Comparison of ENCODE assay signal across 14 cellular contexts in genomic region chr9:131712151-131712716, GRCh38. TPM values are rescaled to one million over a fixed set of nuclear protein-coding genes. Genes with fewer than 3 reads are reported as not detected.
DNase-seq lines count a peak whose midpoint lies in the region; ATAC-seq and TF ChIP-seq lines count a peak whose summit lies in the region.
"Had no signal": no experiment of that assay in that cellular context is flagged by ENCODE, and none has a peak within 500 bp of the region (broad histone marks: within the 10 kb centered on the region; RNA-seq: fewer than 3 reads in every experiment).

No MANE protein-coding gene starts in this region.

- ATAC-seq in heart left ventricle (no peak), Right ventricle myocardium superior (ENCODE audit: poor library complexity) (no peak)
- no peak for ATAC-seq in activated T-helper 17 cell treated with anti-CD3 and anti-CD28 coated beads, Interleukin-2, amount 50 U/mL, for 72 hours (replicated peaks)
- ATAC-seq: activated CD4-positive, CD25-positive, alpha-beta regulatory T cell treated with anti-CD3 and anti-CD28 coated beads, Interleukin-2, amount 50 U/mL, for 24 hours had no signal

- H3K36me3 ChIP-seq in heart left ventricle (peaks cover 0 to 2% (median 0%) of the 10 kb centered on the region in 9 donors), tibial artery (no peaks in the 10 kb centered on the region)
- H3K36me3 ChIP-seq: cardiac muscle cell had no signal

- H3K36me3 Mint-ChIP-seq in activated T-helper 17 cell treated with anti-CD3 and anti-CD28 coated beads, Interleukin-2, amount 50 U/mL, for 72 hours (ENCODE audit: low read depth), result peaks cover 73% of the 10 kb centered on the region

- WGBS in heart left ventricle, 4 donors, result 81 to 94% (median 84%) methylated on average over 10 of the region's 10 CpGs

- intact Hi-C loops in heart left ventricle (cut with DNase I) (loop anchor here in 1 of 10 donors (5.0 kb wide), 1 partner anchor 45 kb away; no protein-coding TSS in a partner anchor), Right ventricle myocardium superior (cut with DNase I) (no loop called here), tibial artery (cut with DNase I; ENCODE audit: low total_unique reads) (no loop called here)

- H3K4me3 ChIP-seq in heart left ventricle (no peak overlapping the region), tibial artery (no peak overlapping the region)
- H3K4me3 ChIP-seq: cardiac muscle cell had no signal

- H3K9me3 Mint-ChIP-seq in activated T-helper 17 cell treated with anti-CD3 and anti-CD28 coated beads, Interleukin-2, amount 50 U/mL, for 72 hours, result no peaks in the 10 kb centered on the region
- H3K9me3 Mint-ChIP-seq: activated naive CD8-positive, alpha-beta T cell treated with anti-CD3 and anti-CD28 coated beads for 36 hours had no signal

- peaks cover 54% of the 10 kb centered on the region for H3K4me1 Mint-ChIP-seq in activated T-helper 17 cell treated with anti-CD3 and anti-CD28 coated beads, Interleukin-2, amount 50 U/mL, for 72 hours

- no peak for TF ChIP-seq POLR2A in heart left ventricle (IDR thresholded peaks at IDR 0.05)

- TF ChIP-seq CTCF in heart left ventricle (IDR thresholded peaks at IDR 0.05) (no peak), tibial artery (IDR thresholded peaks at IDR 0.05) (no peak)

- no peak for DNase-seq in heart left ventricle
- no peak for DNase-seq in Right ventricle myocardium superior
- no peak for DNase-seq in tibial artery
- no peak for DNase-seq in NCI-H748 treated with DMSO at 0.1 percent for 48 hours (lab: John Stamatoyannopoulos, UW)
- no peak for DNase-seq in OCI-M2 (lab: John Stamatoyannopoulos, UW; ENCODE audit: unreplicated experiment)
- DNase-seq in T-helper 9 cell, result no peak
- DNase-seq: activated naive CD8-positive, alpha-beta T cell treated with anti-CD3 and anti-CD28 coated beads for 36 hours; DMS 273 treated with DMSO at 0.1 percent for 48 hours; islet precursor cell; NCI-H1694 treated with DMSO at 0.1 percent for 48 hours had no signal

- H3K27ac Mint-ChIP-seq in activated T-helper 17 cell treated with anti-CD3 and anti-CD28 coated beads, Interleukin-2, amount 50 U/mL, for 72 hours, result peak overlapping the region; percentile 100
- H3K27ac Mint-ChIP-seq: activated naive CD8-positive, alpha-beta T cell treated with anti-CD3 and anti-CD28 coated beads for 36 hours had no signal

- H3K4me1 ChIP-seq in heart left ventricle (peaks cover 16 to 99% (median 73%) of the 10 kb centered on the region in 12 donors), tibial artery (peaks cover 0 to 84% (median 50%) of the 10 kb centered on the region in 4 donors)

- H3K27me3 ChIP-seq in heart left ventricle, result no peaks in the 10 kb centered on the region
- H3K27me3 ChIP-seq in layer of hippocampus (ENCODE audit: control insufficient read depth, insufficient read depth, low read length), result no peaks in the 10 kb centered on the region
- H3K27me3 ChIP-seq in tibial artery, result no peaks in the 10 kb centered on the region
- H3K27me3 ChIP-seq: cardiac muscle cell had no signal

- H3K9me3 ChIP-seq in heart left ventricle (no peaks in the 10 kb centered on the region), tibial artery (no peaks in the 10 kb centered on the region)

- peak overlapping the region in 11 of 12 donors; percentile 66 to 93 (median 84) for H3K27ac ChIP-seq in heart left ventricle
- peak overlapping the region; percentile 14 for H3K27ac ChIP-seq in layer of hippocampus (ENCODE audit: low read depth, low read length)
- H3K27ac ChIP-seq in tibial artery, result peak overlapping the region; percentile 72 to 88
- H3K27ac ChIP-seq: cardiac muscle cell had no signal

- H3K4me3 Mint-ChIP-seq in activated T-helper 17 cell treated with anti-CD3 and anti-CD28 coated beads, Interleukin-2, amount 50 U/mL, for 72 hours, result no peak overlapping the region
- H3K4me3 Mint-ChIP-seq: activated naive CD8-positive, alpha-beta T cell treated with anti-CD3 and anti-CD28 coated beads for 36 hours had no signal

- H3K27me3 Mint-ChIP-seq in activated T-helper 17 cell treated with anti-CD3 and anti-CD28 coated beads, Interleukin-2, amount 50 U/mL, for 72 hours, result no peaks in the 10 kb centered on the region
- H3K27me3 Mint-ChIP-seq: activated naive CD8-positive, alpha-beta T cell treated with anti-CD3 and anti-CD28 coated beads for 36 hours had no signal

RNA-seq across cellular contexts. Expression of gene RAPGEF1, which starts 27.6 kb away (rescaled TPM):
- 100 to 1,000 TPM in 7 of 9 donors, 10 to 100 TPM in 2; 81.9 to 161 (median 116) TPM for total RNA-seq in heart left ventricle
- 100 to 1,000 TPM in 1 of 2 donors, 10 to 100 TPM in 1; 50.6 to 114 TPM for polyA plus RNA-seq in heart left ventricle
- 119 TPM for total RNA-seq in Right ventricle myocardium superior
- 100 to 1,000 TPM; 147 to 167 TPM for total RNA-seq in activated T-helper 17 cell treated with anti-CD3 and anti-CD28 coated beads, Interleukin-2, amount 50 U/mL, for 72 hours

Comparison
In these comparisons a context has a peak if more than half of its experiments do, and no peak if none do; other contexts are left out.
1. H3K27ac ChIP-seq: peak in every context shown above with its lines; median percentile 84 in heart left ventricle; 80 in tibial artery; 14 in layer of hippocampus.